Comparison of ENCODE assay signal across 14 cellular contexts in genomic region chr10:3866347-3866746, GRCh38.
DNase-seq lines count a peak whose midpoint lies in the region; ATAC-seq and TF ChIP-seq lines count a peak whose summit lies in the region.
"Had no signal": no experiment of that assay in that cellular context is flagged by ENCODE, and none has a peak within 500 bp of the region (broad histone marks: within the 10 kb centered on the region; RNA-seq: fewer than 3 reads in every experiment).

No MANE protein-coding gene starts in this region.

- BruUV-seq in MCF 10A (replicated peaks; lab: Mats Ljungman, UMichigan): no TSS peak

- no peak for DNase-seq in CD8-positive, alpha-beta memory T cell
- DNase-seq in chondrocyte (ENCODE audit: low spot score): no peak
- no peak for DNase-seq in MCF 10A (ENCODE audit: unreplicated experiment)
- DNase-seq in NCI-H524 treated with DMSO at 0.1 percent for 48 hours (lab: John Stamatoyannopoulos, UW): no peak
- DNase-seq in NCI-H1105 treated with DMSO at 0.1 percent for 48 hours (lab: John Stamatoyannopoulos, UW): no peak
- DNase-seq in T1000 (lab: John Stamatoyannopoulos, UW): no peak
- DNase-seq: activated CD8-positive, alpha-beta memory T cell treated with anti-CD3 and anti-CD28 coated beads for 24 hours; endodermal cell; naive B cell; PC-9 had no signal

- CTCF ChIA-PET in CD8-positive, alpha-beta memory T cell (lab: Charles Lee): interaction anchor here (1.2 to 1.4 kb wide), 2 partner anchors 9 to 43 kb away, joined by 3 to 4 read pairs; no protein-coding TSS in a partner anchor
- CTCF ChIA-PET in MCF 10A (lab: Yijun Ruan, JAX): interaction anchor here (1.1 to 1.3 kb wide), 2 partner anchors 11 to 20 kb away, joined by 3 read pairs; no protein-coding TSS in a partner anchor

- H3K27me3 ChIP-seq in CD8-positive, alpha-beta memory T cell (ENCODE audit: insufficient read depth, low read length, poor library complexity, severe bottlenecking): no peaks in the 10 kb centered on the region

- POLR2A ChIA-PET in CD8-positive, alpha-beta memory T cell (lab: Charles Lee): interaction anchor here (1.2 to 1.7 kb wide), 3 partner anchors 11 to 81 kb away, joined by 3 to 5 read pairs (median 4); partner anchors contain the start of gene KLF6
- POLR2A ChIA-PET in MCF 10A (lab: Yijun Ruan, JAX): interaction anchor here (0.7 to 2.1 kb wide), 7 partner anchors 11 to 90 kb away, joined by 3 to 13 read pairs (median 5); partner anchors contain the start of gene KLF6

- ATAC-seq in GM19351 (IDR thresholded peaks at IDR 0.05; ENCODE audit: unreplicated experiment) (peak; percentile 35), HG03342 (IDR thresholded peaks at IDR 0.05; ENCODE audit: unreplicated experiment) (peak; percentile 34)
- ATAC-seq: sciatic nerve had no signal

- peaks cover 16 to 34% (median 29%) of the 10 kb centered on the region in 3 donors for H3K4me1 Mint-ChIP-seq in CD8-positive, alpha-beta memory T cell
- peaks cover 36% of the 10 kb centered on the region for H3K4me1 Mint-ChIP-seq in chondrocyte (ENCODE audit: low read depth)
- H3K4me1 Mint-ChIP-seq in MCF 10A (ENCODE audit: insufficient read depth, unreplicated experiment): peaks cover 12% of the 10 kb centered on the region

- intact Hi-C loops in MCF 10A (cut with micrococcal nuclease): no loop called here

- no peaks in the 10 kb centered on the region for H3K36me3 Mint-ChIP-seq in CD8-positive, alpha-beta memory T cell
- H3K36me3 Mint-ChIP-seq in chondrocyte (ENCODE audit: low read depth) (no peaks in the 10 kb centered on the region), MCF 10A (ENCODE audit: insufficient read depth, unreplicated experiment) (peaks cover 6% of the 10 kb centered on the region)
- H3K36me3 Mint-ChIP-seq: naive B cell had no signal

- H3K4me1 ChIP-seq in CD8-positive, alpha-beta memory T cell (ENCODE audit: insufficient read depth, low read length): no peaks in the 10 kb centered on the region

- H3K4me3 ChIP-seq in CD8-positive, alpha-beta memory T cell (ENCODE audit: low read length): no peak overlapping the region
- H3K4me3 ChIP-seq: PC-9, thoracic aorta had no signal

- H3K27ac ChIP-seq in CD8-positive, alpha-beta memory T cell (ENCODE audit: low read depth, low read length): no peak overlapping the region
- H3K27ac ChIP-seq: PC-9, thoracic aorta had no signal

- no peaks in the 10 kb centered on the region for H3K9me3 ChIP-seq in CD8-positive, alpha-beta memory T cell (ENCODE audit: low read length)
- H3K9me3 ChIP-seq: thoracic aorta had no signal

- no peaks in the 10 kb centered on the region for H3K36me3 ChIP-seq in CD8-positive, alpha-beta memory T cell (ENCODE audit: insufficient read depth, low read length)
- H3K36me3 ChIP-seq: thoracic aorta had no signal

- H3K4me3 Mint-ChIP-seq in CD8-positive, alpha-beta memory T cell: peak overlapping the region in 1 of 7 donors; percentile 43
- no peak overlapping the region for H3K4me3 Mint-ChIP-seq in chondrocyte (ENCODE audit: unreplicated experiment)
- H3K4me3 Mint-ChIP-seq in MCF 10A (ENCODE audit: unreplicated experiment): no peak overlapping the region
- H3K4me3 Mint-ChIP-seq: endodermal cell, naive B cell had no signal

- H3K27me3 Mint-ChIP-seq in CD8-positive, alpha-beta memory T cell: no peaks in the 10 kb centered on the region
- H3K27me3 Mint-ChIP-seq in chondrocyte (ENCODE audit: low read depth) (no peaks in the 10 kb centered on the region), MCF 10A (ENCODE audit: insufficient read depth, unreplicated experiment) (no peaks in the 10 kb centered on the region)
- H3K27me3 Mint-ChIP-seq: naive B cell had no signal

- TF ChIP-seq CTCF in chondrocyte (IDR thresholded peaks at IDR 0.05) (no peak), MCF 10A (IDR thresholded peaks at IDR 0.05; ENCODE audit: unreplicated experiment) (no peak)

- peak overlapping the region in 7 of 8 donors; percentile 15 to 80 (median 58) for H3K27ac Mint-ChIP-seq in CD8-positive, alpha-beta memory T cell
- H3K27ac Mint-ChIP-seq in chondrocyte (ENCODE audit: unreplicated experiment) (peak overlapping the region; percentile 8), MCF 10A (ENCODE audit: low read depth, unreplicated experiment) (no peak overlapping the region)
- H3K27ac Mint-ChIP-seq: endodermal cell had no signal

- no peaks in the 10 kb centered on the region for H3K9me3 Mint-ChIP-seq in CD8-positive, alpha-beta memory T cell
- H3K9me3 Mint-ChIP-seq in chondrocyte (ENCODE audit: low read depth) (no peaks in the 10 kb centered on the region), MCF 10A (ENCODE audit: unreplicated experiment) (no peaks in the 10 kb centered on the region)
- H3K9me3 Mint-ChIP-seq: endodermal cell, naive B cell had no signal
